In the genomic region with DNA sequence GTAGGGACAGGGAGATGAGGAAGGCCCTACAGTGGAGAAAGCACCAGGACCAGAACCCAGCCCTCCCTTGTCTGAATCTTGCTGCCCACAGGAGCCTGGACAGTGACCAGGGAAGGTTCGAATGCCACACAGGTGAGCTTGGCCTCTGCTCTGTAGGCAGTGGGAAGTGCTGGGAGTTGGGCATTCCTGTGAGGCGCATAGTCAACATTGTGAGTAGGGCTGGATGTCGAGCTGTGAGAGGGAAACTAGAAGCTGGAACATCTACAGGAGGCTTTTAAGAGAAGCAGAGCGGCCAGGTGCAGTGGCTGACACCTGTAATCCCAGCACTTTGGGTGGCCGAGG, we compare ENCODE assay signal across 1 cellular context.
TF ChIP-seq lines count a peak whose summit lies in the region.

No MANE protein-coding gene starts in this region.

TF ChIP-seq in GM23338, 12 proteins besides CTCF, POLR2A, EP300 and RAD21 (continued from another document):
- TF ChIP-seq ZNF114 (CRISPR knock-in tag; IDR thresholded peaks at IDR 0.05), result no peak
- TF ChIP-seq, protein P1, sequence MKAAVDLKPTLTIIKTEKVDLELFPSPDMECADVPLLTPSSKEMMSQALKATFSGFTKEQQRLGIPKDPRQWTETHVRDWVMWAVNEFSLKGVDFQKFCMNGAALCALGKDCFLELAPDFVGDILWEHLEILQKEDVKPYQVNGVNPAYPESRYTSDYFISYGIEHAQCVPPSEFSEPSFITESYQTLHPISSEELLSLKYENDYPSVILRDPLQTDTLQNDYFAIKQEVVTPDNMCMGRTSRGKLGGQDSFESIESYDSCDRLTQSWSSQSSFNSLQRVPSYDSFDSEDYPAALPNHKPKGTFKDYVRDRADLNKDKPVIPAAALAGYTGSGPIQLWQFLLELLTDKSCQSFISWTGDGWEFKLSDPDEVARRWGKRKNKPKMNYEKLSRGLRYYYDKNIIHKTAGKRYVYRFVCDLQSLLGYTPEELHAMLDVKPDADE (IDR thresholded peaks at IDR 0.05), result no peak
- TF ChIP-seq ZNF331 (CRISPR knock-in tag; IDR thresholded peaks at IDR 0.05; ENCODE audit: low read depth), result no peak
- TF ChIP-seq, protein P2, sequence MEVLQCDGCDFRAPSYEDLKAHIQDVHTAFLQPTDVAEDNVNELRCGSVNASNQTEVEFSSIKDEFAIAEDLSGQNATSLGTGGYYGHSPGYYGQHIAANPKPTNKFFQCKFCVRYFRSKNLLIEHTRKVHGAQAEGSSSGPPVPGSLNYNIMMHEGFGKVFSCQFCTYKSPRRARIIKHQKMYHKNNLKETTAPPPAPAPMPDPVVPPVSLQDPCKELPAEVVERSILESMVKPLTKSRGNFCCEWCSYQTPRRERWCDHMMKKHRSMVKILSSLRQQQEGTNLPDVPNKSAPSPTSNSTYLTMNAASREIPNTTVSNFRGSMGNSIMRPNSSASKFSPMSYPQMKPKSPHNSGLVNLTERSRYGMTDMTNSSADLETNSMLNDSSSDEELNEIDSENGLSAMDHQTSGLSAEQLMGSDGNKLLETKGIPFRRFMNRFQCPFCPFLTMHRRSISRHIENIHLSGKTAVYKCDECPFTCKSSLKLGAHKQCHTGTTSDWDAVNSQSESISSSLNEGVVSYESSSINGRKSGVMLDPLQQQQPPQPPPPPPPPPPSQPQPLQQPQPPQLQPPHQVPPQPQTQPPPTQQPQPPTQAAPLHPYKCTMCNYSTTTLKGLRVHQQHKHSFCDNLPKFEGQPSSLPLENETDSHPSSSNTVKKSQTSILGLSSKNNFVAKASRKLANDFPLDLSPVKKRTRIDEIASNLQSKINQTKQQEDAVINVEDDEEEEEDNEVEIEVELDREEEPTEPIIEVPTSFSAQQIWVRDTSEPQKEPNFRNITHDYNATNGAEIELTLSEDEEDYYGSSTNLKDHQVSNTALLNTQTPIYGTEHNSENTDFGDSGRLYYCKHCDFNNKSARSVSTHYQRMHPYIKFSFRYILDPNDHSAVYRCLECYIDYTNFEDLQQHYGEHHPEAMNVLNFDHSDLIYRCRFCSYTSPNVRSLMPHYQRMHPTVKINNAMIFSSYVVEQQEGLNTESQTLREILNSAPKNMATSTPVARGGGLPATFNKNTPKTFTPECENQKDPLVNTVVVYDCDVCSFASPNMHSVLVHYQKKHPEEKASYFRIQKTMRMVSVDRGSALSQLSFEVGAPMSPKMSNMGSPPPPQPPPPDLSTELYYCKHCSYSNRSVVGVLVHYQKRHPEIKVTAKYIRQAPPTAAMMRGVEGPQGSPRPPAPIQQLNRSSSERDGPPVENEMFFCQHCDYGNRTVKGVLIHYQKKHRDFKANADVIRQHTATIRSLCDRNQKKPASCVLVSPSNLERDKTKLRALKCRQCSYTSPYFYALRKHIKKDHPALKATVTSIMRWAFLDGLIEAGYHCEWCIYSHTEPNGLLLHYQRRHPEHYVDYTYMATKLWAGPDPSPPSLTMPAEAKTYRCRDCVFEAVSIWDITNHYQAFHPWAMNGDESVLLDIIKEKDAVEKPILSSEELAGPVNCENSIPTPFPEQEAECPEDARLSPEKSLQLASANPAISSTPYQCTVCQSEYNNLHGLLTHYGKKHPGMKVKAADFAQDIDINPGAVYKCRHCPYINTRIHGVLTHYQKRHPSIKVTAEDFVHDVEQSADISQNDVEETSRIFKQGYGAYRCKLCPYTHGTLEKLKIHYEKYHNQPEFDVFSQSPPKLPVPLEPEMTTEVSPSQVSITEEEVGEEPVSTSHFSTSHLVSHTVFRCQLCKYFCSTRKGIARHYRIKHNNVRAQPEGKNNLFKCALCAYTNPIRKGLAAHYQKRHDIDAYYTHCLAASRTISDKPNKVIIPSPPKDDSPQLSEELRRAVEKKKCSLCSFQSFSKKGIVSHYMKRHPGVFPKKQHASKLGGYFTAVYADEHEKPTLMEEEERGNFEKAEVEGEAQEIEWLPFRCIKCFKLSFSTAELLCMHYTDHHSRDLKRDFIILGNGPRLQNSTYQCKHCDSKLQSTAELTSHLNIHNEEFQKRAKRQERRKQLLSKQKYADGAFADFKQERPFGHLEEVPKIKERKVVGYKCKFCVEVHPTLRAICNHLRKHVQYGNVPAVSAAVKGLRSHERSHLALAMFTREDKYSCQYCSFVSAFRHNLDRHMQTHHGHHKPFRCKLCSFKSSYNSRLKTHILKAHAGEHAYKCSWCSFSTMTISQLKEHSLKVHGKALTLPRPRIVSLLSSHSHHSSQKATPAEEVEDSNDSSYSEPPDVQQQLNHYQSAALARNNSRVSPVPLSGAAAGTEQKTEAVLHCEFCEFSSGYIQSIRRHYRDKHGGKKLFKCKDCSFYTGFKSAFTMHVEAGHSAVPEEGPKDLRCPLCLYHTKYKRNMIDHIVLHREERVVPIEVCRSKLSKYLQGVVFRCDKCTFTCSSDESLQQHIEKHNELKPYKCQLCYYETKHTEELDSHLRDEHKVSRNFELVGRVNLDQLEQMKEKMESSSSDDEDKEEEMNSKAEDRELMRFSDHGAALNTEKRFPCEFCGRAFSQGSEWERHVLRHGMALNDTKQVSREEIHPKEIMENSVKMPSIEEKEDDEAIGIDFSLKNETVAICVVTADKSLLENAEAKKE (CRISPR knock-in tag; IDR thresholded peaks at IDR 0.05), result no peak
